ENCODE assay signal across 1 cellular context in genomic region chr12:54428050-54429013, GRCh38.
TF ChIP-seq lines count a peak whose summit lies in the region.

No MANE protein-coding gene starts in this region.

TF ChIP-seq in GM23338, 12 proteins besides CTCF, POLR2A, EP300 and RAD21 (continued from another document):
- TF ChIP-seq, protein P1, sequence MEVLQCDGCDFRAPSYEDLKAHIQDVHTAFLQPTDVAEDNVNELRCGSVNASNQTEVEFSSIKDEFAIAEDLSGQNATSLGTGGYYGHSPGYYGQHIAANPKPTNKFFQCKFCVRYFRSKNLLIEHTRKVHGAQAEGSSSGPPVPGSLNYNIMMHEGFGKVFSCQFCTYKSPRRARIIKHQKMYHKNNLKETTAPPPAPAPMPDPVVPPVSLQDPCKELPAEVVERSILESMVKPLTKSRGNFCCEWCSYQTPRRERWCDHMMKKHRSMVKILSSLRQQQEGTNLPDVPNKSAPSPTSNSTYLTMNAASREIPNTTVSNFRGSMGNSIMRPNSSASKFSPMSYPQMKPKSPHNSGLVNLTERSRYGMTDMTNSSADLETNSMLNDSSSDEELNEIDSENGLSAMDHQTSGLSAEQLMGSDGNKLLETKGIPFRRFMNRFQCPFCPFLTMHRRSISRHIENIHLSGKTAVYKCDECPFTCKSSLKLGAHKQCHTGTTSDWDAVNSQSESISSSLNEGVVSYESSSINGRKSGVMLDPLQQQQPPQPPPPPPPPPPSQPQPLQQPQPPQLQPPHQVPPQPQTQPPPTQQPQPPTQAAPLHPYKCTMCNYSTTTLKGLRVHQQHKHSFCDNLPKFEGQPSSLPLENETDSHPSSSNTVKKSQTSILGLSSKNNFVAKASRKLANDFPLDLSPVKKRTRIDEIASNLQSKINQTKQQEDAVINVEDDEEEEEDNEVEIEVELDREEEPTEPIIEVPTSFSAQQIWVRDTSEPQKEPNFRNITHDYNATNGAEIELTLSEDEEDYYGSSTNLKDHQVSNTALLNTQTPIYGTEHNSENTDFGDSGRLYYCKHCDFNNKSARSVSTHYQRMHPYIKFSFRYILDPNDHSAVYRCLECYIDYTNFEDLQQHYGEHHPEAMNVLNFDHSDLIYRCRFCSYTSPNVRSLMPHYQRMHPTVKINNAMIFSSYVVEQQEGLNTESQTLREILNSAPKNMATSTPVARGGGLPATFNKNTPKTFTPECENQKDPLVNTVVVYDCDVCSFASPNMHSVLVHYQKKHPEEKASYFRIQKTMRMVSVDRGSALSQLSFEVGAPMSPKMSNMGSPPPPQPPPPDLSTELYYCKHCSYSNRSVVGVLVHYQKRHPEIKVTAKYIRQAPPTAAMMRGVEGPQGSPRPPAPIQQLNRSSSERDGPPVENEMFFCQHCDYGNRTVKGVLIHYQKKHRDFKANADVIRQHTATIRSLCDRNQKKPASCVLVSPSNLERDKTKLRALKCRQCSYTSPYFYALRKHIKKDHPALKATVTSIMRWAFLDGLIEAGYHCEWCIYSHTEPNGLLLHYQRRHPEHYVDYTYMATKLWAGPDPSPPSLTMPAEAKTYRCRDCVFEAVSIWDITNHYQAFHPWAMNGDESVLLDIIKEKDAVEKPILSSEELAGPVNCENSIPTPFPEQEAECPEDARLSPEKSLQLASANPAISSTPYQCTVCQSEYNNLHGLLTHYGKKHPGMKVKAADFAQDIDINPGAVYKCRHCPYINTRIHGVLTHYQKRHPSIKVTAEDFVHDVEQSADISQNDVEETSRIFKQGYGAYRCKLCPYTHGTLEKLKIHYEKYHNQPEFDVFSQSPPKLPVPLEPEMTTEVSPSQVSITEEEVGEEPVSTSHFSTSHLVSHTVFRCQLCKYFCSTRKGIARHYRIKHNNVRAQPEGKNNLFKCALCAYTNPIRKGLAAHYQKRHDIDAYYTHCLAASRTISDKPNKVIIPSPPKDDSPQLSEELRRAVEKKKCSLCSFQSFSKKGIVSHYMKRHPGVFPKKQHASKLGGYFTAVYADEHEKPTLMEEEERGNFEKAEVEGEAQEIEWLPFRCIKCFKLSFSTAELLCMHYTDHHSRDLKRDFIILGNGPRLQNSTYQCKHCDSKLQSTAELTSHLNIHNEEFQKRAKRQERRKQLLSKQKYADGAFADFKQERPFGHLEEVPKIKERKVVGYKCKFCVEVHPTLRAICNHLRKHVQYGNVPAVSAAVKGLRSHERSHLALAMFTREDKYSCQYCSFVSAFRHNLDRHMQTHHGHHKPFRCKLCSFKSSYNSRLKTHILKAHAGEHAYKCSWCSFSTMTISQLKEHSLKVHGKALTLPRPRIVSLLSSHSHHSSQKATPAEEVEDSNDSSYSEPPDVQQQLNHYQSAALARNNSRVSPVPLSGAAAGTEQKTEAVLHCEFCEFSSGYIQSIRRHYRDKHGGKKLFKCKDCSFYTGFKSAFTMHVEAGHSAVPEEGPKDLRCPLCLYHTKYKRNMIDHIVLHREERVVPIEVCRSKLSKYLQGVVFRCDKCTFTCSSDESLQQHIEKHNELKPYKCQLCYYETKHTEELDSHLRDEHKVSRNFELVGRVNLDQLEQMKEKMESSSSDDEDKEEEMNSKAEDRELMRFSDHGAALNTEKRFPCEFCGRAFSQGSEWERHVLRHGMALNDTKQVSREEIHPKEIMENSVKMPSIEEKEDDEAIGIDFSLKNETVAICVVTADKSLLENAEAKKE (CRISPR knock-in tag; IDR thresholded peaks at IDR 0.05), result 0 out of 2 replicates have a peak, but pooled peaks have one; percentile 24
